Comparison of ENCODE assay signal across 19 cellular contexts in the genomic region with DNA sequence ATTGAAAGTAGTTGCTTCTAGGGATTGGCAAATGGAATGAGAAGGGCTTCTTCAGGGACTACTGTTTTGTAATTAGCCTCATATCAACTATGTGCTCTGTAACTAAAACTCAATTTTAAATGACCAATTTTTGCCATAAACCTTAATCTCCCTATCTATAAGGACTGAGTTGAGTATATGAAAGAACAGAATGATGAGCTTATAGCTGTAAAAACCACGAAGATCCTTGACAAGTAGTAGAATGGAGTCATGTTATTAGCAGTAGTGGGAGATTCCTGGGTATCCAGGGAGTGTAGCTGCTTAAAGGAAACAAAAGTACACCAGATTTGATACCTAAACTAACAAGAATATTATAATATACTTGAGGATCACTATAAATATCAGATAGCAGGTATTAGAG. TPM values are rescaled to one million over a fixed set of nuclear protein-coding genes. Genes with fewer than 3 reads are reported as not detected.
DNase-seq lines count a peak whose midpoint lies in the region; ATAC-seq and TF ChIP-seq lines count a peak whose summit lies in the region.
"Had no signal": no experiment of that assay in that cellular context is flagged by ENCODE, and none has a peak within 500 bp of the region (broad histone marks: within the 10 kb centered on the region; RNA-seq: fewer than 3 reads in every experiment).

No MANE protein-coding gene starts in this region.

- H3K36me3 ChIP-seq in SK-N-MC (ENCODE audit: insufficient read depth, low read length): peaks cover 76% of the 10 kb centered on the region

- peak overlapping the region; percentile 58; the same call in 1 of the 2 replicates for H3K27ac ChIP-seq in SK-N-MC
- H3K27ac ChIP-seq: SJCRH30 had no signal

- H3K9ac ChIP-seq in SK-N-MC (ENCODE audit: insufficient read length): no peak overlapping the region

- H3K27ac Mint-ChIP-seq in activated CD4-positive, alpha-beta T cell treated with anti-CD3 and anti-CD28 coated beads, Interleukin-2, amount 10 ng/mL, durations not matched to agents 24 days and 14 days: peak overlapping the region; percentile 10
- H3K27ac Mint-ChIP-seq in memory B cell (peak overlapping the region; percentile 4), type B pancreatic cell (peak overlapping the region; percentile 49)
- no peak overlapping the region for H3K27ac Mint-ChIP-seq in activated T-helper 2 cell treated with anti-CD3 and anti-CD28 coated beads, Interferon-gamma antibody, Interleukin-2, Interleukin-4, amounts not matched to agents 10 μg/mL and 5 μg/mL and 100 μg/mL, durations not matched to agents 14 hours and 24 hours and 36 hours

- intact Hi-C loops in activated CD4-positive, alpha-beta T cell treated with anti-CD3 and anti-CD28 coated beads, Interleukin-2, amount 10 ng/mL, durations not matched to agents 24 days and 14 days (cut with micrococcal nuclease): no loop called here
- intact Hi-C loops in activated T-helper 2 cell treated with anti-CD3 and anti-CD28 coated beads, Interferon-gamma antibody, Interleukin-2, Interleukin-4, amounts not matched to agents 10 μg/mL and 5 μg/mL and 100 μg/mL, durations not matched to agents 14 hours and 24 hours and 36 hours (cut with micrococcal nuclease): no loop called here

- no peaks in the 10 kb centered on the region for H3K9me3 Mint-ChIP-seq in activated CD4-positive, alpha-beta T cell treated with anti-CD3 and anti-CD28 coated beads, Interleukin-2, amount 10 ng/mL, durations not matched to agents 24 days and 14 days
- H3K9me3 Mint-ChIP-seq in memory B cell (no peaks in the 10 kb centered on the region), type B pancreatic cell (no peaks in the 10 kb centered on the region)
- no peaks in the 10 kb centered on the region for H3K9me3 Mint-ChIP-seq in activated T-helper 2 cell treated with anti-CD3 and anti-CD28 coated beads, Interferon-gamma antibody, Interleukin-2, Interleukin-4, amounts not matched to agents 10 μg/mL and 5 μg/mL and 100 μg/mL, durations not matched to agents 14 hours and 24 hours and 36 hours
- H3K9me3 Mint-ChIP-seq: CD14-positive monocyte had no signal

- no peak for DNase-seq in activated CD4-positive, alpha-beta T cell treated with anti-CD3 and anti-CD28 coated beads, Interleukin-2, amount 10 ng/mL, durations not matched to agents 24 days and 14 days
- no peak for DNase-seq in activated CD4-positive, alpha-beta T cell treated with anti-CD3 and anti-CD28 coated beads, Interleukin-2, amount 50 U/mL, for 48 hours
- DNase-seq in SK-N-MC (ENCODE audit: low read depth, low spot score) (no peak), memory B cell (ENCODE audit: low spot score in 2 of 2) (no peak), type B pancreatic cell (ENCODE audit: extremely low spot score, unreplicated experiment) (no peak), OCI-M2 (lab: John Stamatoyannopoulos, UW; ENCODE audit: unreplicated experiment) (no peak)
- DNase-seq in activated T-helper 2 cell treated with anti-CD3 and anti-CD28 coated beads, Interferon-gamma antibody, Interleukin-2, Interleukin-4, amounts not matched to agents 10 μg/mL and 5 μg/mL and 100 μg/mL, durations not matched to agents 14 hours and 24 hours and 36 hours (ENCODE audit: low spot score): no peak
- DNase-seq: DMS79, H7, Kasumi-1, NCI-H1694, NCI-H2081, NCI-H2171, NCI-H446, NCI-H526, SJCRH30 had no signal

- no peaks in the 10 kb centered on the region for H3K27me3 Mint-ChIP-seq in activated CD4-positive, alpha-beta T cell treated with anti-CD3 and anti-CD28 coated beads, Interleukin-2, amount 10 ng/mL, durations not matched to agents 24 days and 14 days
- H3K27me3 Mint-ChIP-seq in memory B cell (no peaks in the 10 kb centered on the region), type B pancreatic cell (no peaks in the 10 kb centered on the region)
- H3K27me3 Mint-ChIP-seq in activated T-helper 2 cell treated with anti-CD3 and anti-CD28 coated beads, Interferon-gamma antibody, Interleukin-2, Interleukin-4, amounts not matched to agents 10 μg/mL and 5 μg/mL and 100 μg/mL, durations not matched to agents 14 hours and 24 hours and 36 hours (ENCODE audit: low read depth): no peaks in the 10 kb centered on the region

- H3K36me3 Mint-ChIP-seq in activated CD4-positive, alpha-beta T cell treated with anti-CD3 and anti-CD28 coated beads, Interleukin-2, amount 10 ng/mL, durations not matched to agents 24 days and 14 days (ENCODE audit: low read depth): peaks cover 46% of the 10 kb centered on the region
- no peaks in the 10 kb centered on the region for H3K36me3 Mint-ChIP-seq in memory B cell
- H3K36me3 Mint-ChIP-seq in type B pancreatic cell: peaks cover 15% of the 10 kb centered on the region
- peaks cover 62% of the 10 kb centered on the region for H3K36me3 Mint-ChIP-seq in activated T-helper 2 cell treated with anti-CD3 and anti-CD28 coated beads, Interferon-gamma antibody, Interleukin-2, Interleukin-4, amounts not matched to agents 10 μg/mL and 5 μg/mL and 100 μg/mL, durations not matched to agents 14 hours and 24 hours and 36 hours (ENCODE audit: low read depth)

- H3K4me3 ChIP-seq in SK-N-MC: no peak overlapping the region
- H3K4me3 ChIP-seq: GM12878, SJCRH30 had no signal

- H3K4me3 Mint-ChIP-seq in activated CD4-positive, alpha-beta T cell treated with anti-CD3 and anti-CD28 coated beads, Interleukin-2, amount 10 ng/mL, durations not matched to agents 24 days and 14 days: no peak overlapping the region
- H3K4me3 Mint-ChIP-seq in memory B cell (no peak overlapping the region), type B pancreatic cell (no peak overlapping the region)
- H3K4me3 Mint-ChIP-seq in activated T-helper 2 cell treated with anti-CD3 and anti-CD28 coated beads, Interferon-gamma antibody, Interleukin-2, Interleukin-4, amounts not matched to agents 10 μg/mL and 5 μg/mL and 100 μg/mL, durations not matched to agents 14 hours and 24 hours and 36 hours (ENCODE audit: low read depth): no peak overlapping the region
- H3K4me3 Mint-ChIP-seq: CD14-positive monocyte had no signal

- H3K4me1 Mint-ChIP-seq in activated CD4-positive, alpha-beta T cell treated with anti-CD3 and anti-CD28 coated beads, Interleukin-2, amount 10 ng/mL, durations not matched to agents 24 days and 14 days: peaks cover 16% of the 10 kb centered on the region
- peaks cover 5% of the 10 kb centered on the region for H3K4me1 Mint-ChIP-seq in memory B cell
- no peaks in the 10 kb centered on the region for H3K4me1 Mint-ChIP-seq in type B pancreatic cell (ENCODE audit: unreplicated experiment)
- peaks cover 20% of the 10 kb centered on the region for H3K4me1 Mint-ChIP-seq in activated T-helper 2 cell treated with anti-CD3 and anti-CD28 coated beads, Interferon-gamma antibody, Interleukin-2, Interleukin-4, amounts not matched to agents 10 μg/mL and 5 μg/mL and 100 μg/mL, durations not matched to agents 14 hours and 24 hours and 36 hours (ENCODE audit: low read depth)
- H3K4me1 Mint-ChIP-seq: CD14-positive monocyte had no signal

- no peak for TF ChIP-seq CTCF in type B pancreatic cell (conservative IDR thresholded peaks at IDR 0.05)

- no peaks in the 10 kb centered on the region for H3K9me3 ChIP-seq in SK-N-MC (ENCODE audit: low read depth, low read length)
- H3K9me3 ChIP-seq: SJCRH30 had no signal

- no peak for ATAC-seq in memory B cell (ENCODE audit: low read depth)
- ATAC-seq: GM12878 had no signal

RNA-seq across cellular contexts. Expression of a gene that starts 28.0 kb away (rescaled TPM):
- total RNA-seq in activated CD4-positive, alpha-beta T cell treated with anti-CD3 and anti-CD28 coated beads, Interleukin-2, amount 10 ng/mL, durations not matched to agents 24 days and 14 days: 11.1 and 12.2 TPM in 2 replicates
- total RNA-seq in type B pancreatic cell (ENCODE audit: low replicate concordance): 120 and 497 TPM in 2 replicates
- total RNA-seq in activated T-helper 2 cell treated with anti-CD3 and anti-CD28 coated beads, Interferon-gamma antibody, Interleukin-2, Interleukin-4, amounts not matched to agents 10 μg/mL and 5 μg/mL and 100 μg/mL, durations not matched to agents 14 hours and 24 hours and 36 hours: 14.8 and 18.7 TPM in 2 replicates
- total RNA-seq: OCI-LY7 had no signal

RNA-seq across cellular contexts. Expression of a gene that starts 34.3 kb away (rescaled TPM):
- total RNA-seq in activated CD4-positive, alpha-beta T cell treated with anti-CD3 and anti-CD28 coated beads, Interleukin-2, amount 10 ng/mL, durations not matched to agents 24 days and 14 days: 28.7 and 32.4 TPM in 2 replicates
- 18.8 and 58.8 TPM in 2 replicates for total RNA-seq in type B pancreatic cell (ENCODE audit: low replicate concordance)
- 41.9 and 46.0 TPM in 2 replicates for total RNA-seq in activated T-helper 2 cell treated with anti-CD3 and anti-CD28 coated beads, Interferon-gamma antibody, Interleukin-2, Interleukin-4, amounts not matched to agents 10 μg/mL and 5 μg/mL and 100 μg/mL, durations not matched to agents 14 hours and 24 hours and 36 hours
